In the genomic region with DNA sequence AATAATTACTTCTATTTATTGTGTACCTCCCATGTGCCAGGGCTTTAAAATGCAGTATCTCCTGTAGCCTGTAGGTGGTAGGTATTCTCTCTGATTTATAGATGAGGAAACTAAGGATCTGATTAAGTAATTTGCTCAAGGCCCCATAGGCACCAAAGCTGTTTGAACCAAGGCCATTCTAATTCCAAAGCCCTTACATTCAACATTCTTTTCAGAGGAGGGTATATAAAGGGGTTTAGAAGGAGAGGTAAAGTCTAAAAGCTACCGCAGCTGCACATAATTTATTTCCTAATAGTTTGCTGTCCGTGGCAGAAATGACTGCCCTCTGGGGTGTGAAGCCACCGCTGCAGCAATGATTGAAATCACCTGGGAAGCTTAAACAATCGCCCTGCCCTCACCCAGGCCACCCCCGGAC, we compare ENCODE assay signal across 9 cellular contexts.
DNase-seq lines count a peak whose midpoint lies in the region; ATAC-seq, FAIRE-seq and TF ChIP-seq lines count a peak whose summit lies in the region.
"Had no signal": no experiment of that assay in that cellular context is flagged by ENCODE, and none has a peak within 500 bp of the region (broad histone marks: within the 10 kb centered on the region; RNA-seq: fewer than 3 reads in every experiment).

No MANE protein-coding gene starts in this region.

- no peak for TF ChIP-seq RAD21 in HepG2 (CRISPR knock-in tag; IDR thresholded peaks at IDR 0.05)

- intact Hi-C loops in HepG2 (cut with micrococcal nuclease; ENCODE audit: unreplicated experiment), result no loop called here

- ATAC-seq in HG03342 (IDR thresholded peaks at IDR 0.05; ENCODE audit: unreplicated experiment), result peak; percentile 59
- peak; percentile 73 for ATAC-seq in HepG2
- ATAC-seq in HG02973 (IDR thresholded peaks at IDR 0.05; ENCODE audit: unreplicated experiment), result no peak

- H3K4me2 ChIP-seq in HepG2 (ENCODE audit: low read depth, low read length), result no peak overlapping the region

- WGBS in HepG2 (ENCODE audit: low lambda C conversion rate), result 90% methylated on average over 5 of the region's 5 CpGs

- no peak for TF ChIP-seq POLR2A in HepG2 (IDR thresholded peaks at IDR 0.05; ENCODE audit: insufficient read depth in 1 of 2, low read depth in 2 of 2, low read length in 2 of 2)

- H3K79me2 ChIP-seq in HepG2 (ENCODE audit: insufficient read depth, low read length), result no peaks in the 10 kb centered on the region

- no peak overlapping the region for H3K9ac ChIP-seq in HepG2 (ENCODE audit: insufficient read depth, low read depth, low read length)

- H4K20me1 ChIP-seq in HepG2 (ENCODE audit: insufficient read depth, low read length), result no peaks in the 10 kb centered on the region

- CTCF ChIA-PET in HepG2 (lab: Yijun Ruan, JAX; ENCODE audit: low intra/inter-chr PET ratio, low total read pairs), result no interaction called here

- H3K9me3 ChIP-seq in HepG2 (ENCODE audit: low read length), result no peaks in the 10 kb centered on the region

- DNase-seq in AG09319 (ENCODE audit: extremely low read depth, low read depth), result no peak
- no peak for DNase-seq in astrocyte of the cerebellum (ENCODE audit: low read depth)
- peak; percentile 15 for DNase-seq in HepG2 (ENCODE audit: low spot score)
- DNase-seq in epidermal melanocyte (ENCODE audit: insufficient read length, low spot score), result no peak
- DNase-seq in stimulated activated CD4-positive, alpha-beta T cell treated with anti-CD3 and anti-CD28 coated beads, Interleukin-4, amount 100 ng/mL, for 1 hour, result no peak
- DNase-seq in stimulated activated CD4-positive, alpha-beta T cell treated with anti-CD3 and anti-CD28 coated beads, Interleukin-4, amount 100 ng/mL, for 4 hours, result no peak
- DNase-seq: activated naive CD4-positive, alpha-beta T cell had no signal

- TF ChIP-seq CTCF in AG09319 (IDR thresholded peaks at IDR 0.05; ENCODE audit: low read depth, low read length) (peak; percentile 9), astrocyte of the cerebellum (IDR thresholded peaks at IDR 0.05; ENCODE audit: low read depth, low read length, missing control alignments) (peak; percentile 40), HepG2 (CRISPR knock-in tag; IDR thresholded peaks at IDR 0.05) (no peak)

- H3K4me3 ChIP-seq in astrocyte of the cerebellum (ENCODE audit: low read depth, low read length) (no peak overlapping the region), HepG2 (replicated peaks in 1 of 3; ENCODE audit: insufficient read depth in 1 of 3, low read depth in 2 of 3, low read length in 3 of 3) (no peak overlapping the region)

- in situ Hi-C loops in astrocyte of the cerebellum (cut with HindIII; ENCODE audit: low sequenced_read_pairs), result loop anchor here (10.0 kb wide), 1 partner anchor 350 kb away; no protein-coding TSS in a partner anchor
- in situ Hi-C loops in HepG2 (cut with HindIII; ENCODE audit: extremely low pct_ligation_motif_present, low pct_unique_long_range_greater_than_20kb), result no loop called here

- no peak for TF ChIP-seq EP300 in HepG2 (IDR thresholded peaks at IDR 0.05; ENCODE audit: low read depth in 2 of 2, low read length in 2 of 2)
- TF ChIP-seq EP300 in HepG2 (CRISPR knock-in tag; IDR thresholded peaks at IDR 0.05; ENCODE audit: borderline replicate concordance), result no peak

- H3K4me1 ChIP-seq in HepG2 (ENCODE audit: insufficient read depth, low read length), result no peaks in the 10 kb centered on the region

- H3K27me3 ChIP-seq in HepG2 (ENCODE audit: control insufficient read depth in 1 of 2, insufficient read depth in 2 of 2, low read length in 2 of 2), result no peaks in the 10 kb centered on the region

- no peaks in the 10 kb centered on the region for H3K36me3 ChIP-seq in HepG2 (replicated peaks in 1 of 2; ENCODE audit: control insufficient read depth in 1 of 2, insufficient read depth in 2 of 2, low read length in 2 of 2)

- FAIRE-seq in HepG2 (lab: Jason Lieb, UNC), result no peak

- BruUV-seq in HepG2 (replicated peaks; lab: Mats Ljungman, UMichigan), result no TSS peak

- no peak overlapping the region for H3K27ac ChIP-seq in HepG2 (ENCODE audit: extremely low read length, insufficient read depth, low read length)

- POLR2A ChIA-PET in HepG2 (lab: Yijun Ruan, JAX), result no interaction called here

- no peak overlapping the region for H2AFZ ChIP-seq in HepG2 (ENCODE audit: low read length)

TF ChIP-seq in HepG2, 621 proteins besides CTCF, POLR2A, EP300 and RAD21:
- TF ChIP-seq ZNF335 (CRISPR knock-in tag; IDR thresholded peaks at IDR 0.05) (no peak), ZNF3 (CRISPR knock-in tag; IDR thresholded peaks at IDR 0.05) (no peak), ZNF17 (CRISPR knock-in tag; IDR thresholded peaks at IDR 0.05) (no peak), ZNF333 (CRISPR knock-in tag; IDR thresholded peaks at IDR 0.05; ENCODE audit: borderline replicate concordance) (no peak), ATF5 (CRISPR knock-in tag; IDR thresholded peaks at IDR 0.05; ENCODE audit: low read depth) (no peak), E2F2 (CRISPR knock-in tag; IDR thresholded peaks at IDR 0.05; ENCODE audit: borderline replicate concordance) (no peak), ZNF597 (CRISPR knock-in tag; IDR thresholded peaks at IDR 0.05) (no peak), JARID2 (CRISPR knock-in tag; IDR thresholded peaks at IDR 0.05; ENCODE audit: insufficient replicate concordance) (no peak)
- TF ChIP-seq, protein P1, sequence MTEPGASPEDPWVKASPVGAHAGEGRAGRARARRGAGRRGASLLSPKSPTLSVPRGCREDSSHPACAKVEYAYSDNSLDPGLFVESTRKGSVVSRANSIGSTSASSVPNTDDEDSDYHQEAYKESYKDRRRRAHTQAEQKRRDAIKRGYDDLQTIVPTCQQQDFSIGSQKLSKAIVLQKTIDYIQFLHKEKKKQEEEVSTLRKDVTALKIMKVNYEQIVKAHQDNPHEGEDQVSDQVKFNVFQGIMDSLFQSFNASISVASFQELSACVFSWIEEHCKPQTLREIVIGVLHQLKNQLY (CRISPR knock-in tag; IDR thresholded peaks at IDR 0.05), result no peak
TF ChIP-seq in HepG2: peak in this region for 0.
